In the genomic region with DNA sequence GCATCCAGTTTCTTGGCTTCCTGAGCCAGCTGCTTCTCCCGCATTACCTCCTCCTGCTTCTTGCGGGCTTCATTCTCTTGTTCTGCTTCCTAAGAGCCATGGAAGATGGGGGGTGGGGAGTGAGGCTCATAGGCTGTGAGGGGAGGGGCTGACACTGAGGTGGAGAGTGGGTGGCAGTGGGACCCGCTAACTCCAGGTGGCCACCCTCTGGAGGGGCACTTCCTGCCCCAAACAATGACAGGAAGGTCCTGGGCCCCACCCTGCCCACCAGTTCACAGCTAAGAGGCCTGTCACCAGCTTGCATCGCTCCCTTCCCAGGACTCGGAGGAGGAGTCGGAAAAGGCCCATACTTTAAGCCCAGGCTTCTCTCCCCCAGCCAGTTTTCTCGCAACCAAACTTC, we compare ENCODE assay signal across 1 cellular context.
TF ChIP-seq lines count a peak whose summit lies in the region.

No MANE protein-coding gene starts in this region.

TF ChIP-seq in endothelial cell of umbilical vein, 7 proteins besides CTCF, POLR2A, EP300 and RAD21:
- TF ChIP-seq FOS (IDR thresholded peaks at IDR 0.05; ENCODE audit: borderline replicate concordance, insufficient read depth, low read length): no peak
